In genomic region chr3:122272889-122273288, GRCh38 we compare ENCODE assay signal across 21 cellular contexts. TPM values are rescaled to one million over a fixed set of nuclear protein-coding genes. Genes with fewer than 3 reads are reported as not detected.
"Had no signal": no experiment of that assay in that cellular context is flagged by ENCODE, and none has a peak within 500 bp of the region (broad histone marks: within the 10 kb centered on the region; RNA-seq: fewer than 3 reads in every experiment).

No MANE protein-coding gene starts in this region.

- H3K9me3 Mint-ChIP-seq: activated CD8-positive, alpha-beta T cell treated with anti-CD3 and anti-CD28 coated beads for 36 hours; brain; central memory CD8-positive, alpha-beta T cell; naive thymus-derived CD8-positive, alpha-beta T cell had no signal

- H3K36me3 ChIP-seq: gastrocnemius medialis, heart right ventricle, right lobe of liver had no signal

- H3K9me3 ChIP-seq: gastrocnemius medialis, heart right ventricle, psoas muscle, right lobe of liver had no signal

- H3K27me3 ChIP-seq: gastrocnemius medialis, right lobe of liver had no signal

- H3K4me3 ChIP-seq: gastrocnemius medialis, heart right ventricle, psoas muscle, right lobe of liver had no signal

- H3K4me1 ChIP-seq: gastrocnemius medialis, psoas muscle, right lobe of liver had no signal

- DNase-seq: activated CD8-positive, alpha-beta memory T cell treated with anti-CD3 and anti-CD28 coated beads, Interleukin-2, amount 50 U/mL, for 4 hours; activated naive CD4-positive, alpha-beta T cell treated with Interleukin-2 at 50 U/mL for 16 hours; cortex of kidney; effector CD8-positive, alpha-beta T cell; gastrocnemius medialis; heart right ventricle; islet precursor cell; mammary epithelial cell; naive thymus-derived CD8-positive, alpha-beta T cell; nucleus accumbens; psoas muscle; right lobe of liver; stimulated activated CD4-positive, alpha-beta T cell treated with anti-CD3 and anti-CD28 coated beads, Interleukin-2, amount 100 ng/mL, for 24 hours; trophoblast cell had no signal

- H3K4me3 Mint-ChIP-seq: activated CD4-positive, alpha-beta T cell treated with anti-CD3 and anti-CD28 coated beads for 36 hours; activated CD8-positive, alpha-beta T cell treated with anti-CD3 and anti-CD28 coated beads for 36 hours; activated T-helper 1 cell treated with anti-CD3 and anti-CD28 coated beads, Interleukin-12 subunit alpha, Interleukin-12 subunit beta, Interleukin-2, Interleukin-4 antibody, amounts not matched to agents 30 ng/mL and 10 ng/mL and 1 ng/mL, durations not matched to agents 14 hours and 24 hours and 36 hours; brain had no signal

- H3K36me3 Mint-ChIP-seq: brain; naive thymus-derived CD8-positive, alpha-beta T cell had no signal

- H3K27ac ChIP-seq: gastrocnemius medialis, heart right ventricle, psoas muscle, right lobe of liver, VCaP had no signal

- ATAC-seq: gastrocnemius medialis, heart right ventricle, left lobe of liver, psoas muscle, right lobe of liver had no signal

- H3K27ac Mint-ChIP-seq: brain had no signal

- H3K27me3 Mint-ChIP-seq: activated CD4-positive, alpha-beta T cell treated with anti-CD3 and anti-CD28 coated beads for 36 hours; activated CD8-positive, alpha-beta T cell treated with anti-CD3 and anti-CD28 coated beads for 36 hours had no signal

- H3K4me1 Mint-ChIP-seq: brain had no signal

RNA-seq across cellular contexts. Expression of gene CSTA, which starts 52.2 kb away (rescaled TPM):
- total RNA-seq: activated CD4-positive, alpha-beta T cell treated with anti-CD3 and anti-CD28 coated beads for 36 hours; activated CD8-positive, alpha-beta T cell treated with anti-CD3 and anti-CD28 coated beads for 36 hours; activated T-helper 1 cell treated with anti-CD3 and anti-CD28 coated beads, Interleukin-12 subunit alpha, Interleukin-12 subunit beta, Interleukin-2, Interleukin-4 antibody, amounts not matched to agents 30 ng/mL and 10 ng/mL and 1 ng/mL, durations not matched to agents 14 hours and 24 hours and 36 hours; naive thymus-derived CD8-positive, alpha-beta T cell had no signal
